Comparison of ENCODE assay signal across 1 cellular context in the genomic region with DNA sequence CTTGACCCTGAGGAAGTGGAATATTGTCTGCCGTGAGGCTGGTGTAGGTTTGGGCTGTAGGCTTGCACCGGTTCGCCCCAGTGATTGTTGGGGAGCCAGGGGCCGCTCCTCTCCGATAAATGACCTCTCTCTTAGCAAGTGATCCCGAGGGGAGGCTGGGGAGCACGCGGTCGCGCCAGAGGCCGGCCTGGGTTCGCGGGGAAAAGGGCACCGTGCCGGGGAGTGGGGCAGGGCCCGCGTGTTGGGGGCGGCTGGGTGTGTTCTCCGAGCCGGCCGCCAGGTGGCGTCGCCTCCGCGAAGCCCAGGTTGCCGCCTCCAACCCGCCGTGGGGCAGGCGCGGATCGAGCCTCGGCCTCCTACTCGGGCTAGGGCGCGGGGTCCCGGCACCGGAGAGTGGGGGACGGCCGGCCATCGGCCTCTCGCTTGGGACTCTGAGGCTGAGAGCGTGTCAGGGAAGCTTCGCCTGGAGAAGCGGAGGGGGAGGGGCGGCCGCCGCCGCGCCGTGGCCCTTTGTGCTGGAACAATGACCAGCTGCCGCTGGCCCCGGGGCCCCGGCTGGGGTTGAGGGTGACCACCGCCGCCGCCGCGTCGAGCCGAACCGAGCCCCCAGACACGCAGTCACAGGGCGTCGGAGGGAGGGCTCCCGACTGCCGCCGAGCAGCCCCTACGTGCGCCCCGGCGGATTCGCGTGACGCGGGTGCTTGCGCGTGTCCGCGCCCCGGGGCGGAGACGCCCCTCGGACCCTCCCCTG.
TF ChIP-seq lines count a peak whose summit lies in the region.

No MANE protein-coding gene starts in this region.

TF ChIP-seq in K562, 482 proteins besides CTCF, POLR2A, EP300 and RAD21 (continued from another document and continues in another):
- TF ChIP-seq ZNF280B (CRISPR knock-in tag; IDR thresholded peaks at IDR 0.05) (no peak), SMAD2 (IDR thresholded peaks at IDR 0.05; ENCODE audit: low read depth, low read length) (no peak), PHTF2 (CRISPR knock-in tag; IDR thresholded peaks at IDR 0.05) (no peak), CBFB (CRISPR knock-in tag; IDR thresholded peaks at IDR 0.05) (no peak), CHD4 (IDR thresholded peaks at IDR 0.05; ENCODE audit: insufficient read depth, insufficient replicate concordance, low read depth, low read length, poor library complexity, severe bottlenecking) (no peak), ETV5 (CRISPR knock-in tag; IDR thresholded peaks at IDR 0.05; ENCODE audit: low read depth) (no peak), BRF1 (IDR thresholded peaks at IDR 0.05; ENCODE audit: borderline replicate concordance, extremely low read depth, insufficient read length) (no peak), CBX5 (IDR thresholded peaks at IDR 0.05; ENCODE audit: borderline replicate concordance, low read depth) (no peak), RBM39 (optimal IDR thresholded peaks at IDR 0.05; ENCODE audit: low read depth, low read length) (no peak), ZNF696 (CRISPR knock-in tag; conservative IDR thresholded peaks at IDR 0.05) (no peak), NR3C1 (CRISPR knock-in tag; IDR thresholded peaks at IDR 0.05) (no peak), SREBF2 (CRISPR knock-in tag; IDR thresholded peaks at IDR 0.05) (no peak), ESRRA (IDR thresholded peaks at IDR 0.05; ENCODE audit: borderline replicate concordance, low read depth) (0 out of 2 replicates have a peak, but pooled peaks have one; percentile 10), ZSCAN32 (CRISPR knock-in tag; IDR thresholded peaks at IDR 0.05) (peak; percentile 26; the same call in 1 of the 2 replicates), SNIP1 (IDR thresholded peaks at IDR 0.05; ENCODE audit: low read depth) (no peak), ZBTB26 (CRISPR knock-in tag; IDR thresholded peaks at IDR 0.05) (no peak), SMARCC2 (IDR thresholded peaks at IDR 0.05; ENCODE audit: low read depth) (no peak), PHF20 (IDR thresholded peaks at IDR 0.05; ENCODE audit: partially characterized antibody) (no peak), DNMT1 (IDR thresholded peaks at IDR 0.05) (no peak), BCL6 (CRISPR knock-in tag; IDR thresholded peaks at IDR 0.05) (no peak), GTF2E2 (tag; IDR thresholded peaks at IDR 0.05) (no peak), ZNF143 (CRISPR knock-in tag; IDR thresholded peaks at IDR 0.05) (no peak), CREB5 (CRISPR knock-in tag; IDR thresholded peaks at IDR 0.05) (no peak), PRPF4 (IDR thresholded peaks at IDR 0.05; ENCODE audit: insufficient read depth, low read depth, low read length, poor library complexity, severe bottlenecking) (no peak), MEF2A (IDR thresholded peaks at IDR 0.05; ENCODE audit: control insufficient read depth, low read depth, low read length) (no peak), RFX1 (IDR thresholded peaks at IDR 0.05) (no peak), SP2 (IDR thresholded peaks at IDR 0.05; ENCODE audit: extremely low read depth, low read depth, low read length, poor library complexity, severe bottlenecking) (no peak), ZNF76 (CRISPR knock-in tag; IDR thresholded peaks at IDR 0.05; ENCODE audit: borderline replicate concordance) (no peak), MEIS2 (IDR thresholded peaks at IDR 0.05; ENCODE audit: partially characterized antibody) (no peak)
- TF ChIP-seq, protein P1, sequence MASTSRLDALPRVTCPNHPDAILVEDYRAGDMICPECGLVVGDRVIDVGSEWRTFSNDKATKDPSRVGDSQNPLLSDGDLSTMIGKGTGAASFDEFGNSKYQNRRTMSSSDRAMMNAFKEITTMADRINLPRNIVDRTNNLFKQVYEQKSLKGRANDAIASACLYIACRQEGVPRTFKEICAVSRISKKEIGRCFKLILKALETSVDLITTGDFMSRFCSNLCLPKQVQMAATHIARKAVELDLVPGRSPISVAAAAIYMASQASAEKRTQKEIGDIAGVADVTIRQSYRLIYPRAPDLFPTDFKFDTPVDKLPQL (IDR thresholded peaks at IDR 0.05; ENCODE audit: extremely low read depth, insufficient read length): no peak
- TF ChIP-seq, protein P2, sequence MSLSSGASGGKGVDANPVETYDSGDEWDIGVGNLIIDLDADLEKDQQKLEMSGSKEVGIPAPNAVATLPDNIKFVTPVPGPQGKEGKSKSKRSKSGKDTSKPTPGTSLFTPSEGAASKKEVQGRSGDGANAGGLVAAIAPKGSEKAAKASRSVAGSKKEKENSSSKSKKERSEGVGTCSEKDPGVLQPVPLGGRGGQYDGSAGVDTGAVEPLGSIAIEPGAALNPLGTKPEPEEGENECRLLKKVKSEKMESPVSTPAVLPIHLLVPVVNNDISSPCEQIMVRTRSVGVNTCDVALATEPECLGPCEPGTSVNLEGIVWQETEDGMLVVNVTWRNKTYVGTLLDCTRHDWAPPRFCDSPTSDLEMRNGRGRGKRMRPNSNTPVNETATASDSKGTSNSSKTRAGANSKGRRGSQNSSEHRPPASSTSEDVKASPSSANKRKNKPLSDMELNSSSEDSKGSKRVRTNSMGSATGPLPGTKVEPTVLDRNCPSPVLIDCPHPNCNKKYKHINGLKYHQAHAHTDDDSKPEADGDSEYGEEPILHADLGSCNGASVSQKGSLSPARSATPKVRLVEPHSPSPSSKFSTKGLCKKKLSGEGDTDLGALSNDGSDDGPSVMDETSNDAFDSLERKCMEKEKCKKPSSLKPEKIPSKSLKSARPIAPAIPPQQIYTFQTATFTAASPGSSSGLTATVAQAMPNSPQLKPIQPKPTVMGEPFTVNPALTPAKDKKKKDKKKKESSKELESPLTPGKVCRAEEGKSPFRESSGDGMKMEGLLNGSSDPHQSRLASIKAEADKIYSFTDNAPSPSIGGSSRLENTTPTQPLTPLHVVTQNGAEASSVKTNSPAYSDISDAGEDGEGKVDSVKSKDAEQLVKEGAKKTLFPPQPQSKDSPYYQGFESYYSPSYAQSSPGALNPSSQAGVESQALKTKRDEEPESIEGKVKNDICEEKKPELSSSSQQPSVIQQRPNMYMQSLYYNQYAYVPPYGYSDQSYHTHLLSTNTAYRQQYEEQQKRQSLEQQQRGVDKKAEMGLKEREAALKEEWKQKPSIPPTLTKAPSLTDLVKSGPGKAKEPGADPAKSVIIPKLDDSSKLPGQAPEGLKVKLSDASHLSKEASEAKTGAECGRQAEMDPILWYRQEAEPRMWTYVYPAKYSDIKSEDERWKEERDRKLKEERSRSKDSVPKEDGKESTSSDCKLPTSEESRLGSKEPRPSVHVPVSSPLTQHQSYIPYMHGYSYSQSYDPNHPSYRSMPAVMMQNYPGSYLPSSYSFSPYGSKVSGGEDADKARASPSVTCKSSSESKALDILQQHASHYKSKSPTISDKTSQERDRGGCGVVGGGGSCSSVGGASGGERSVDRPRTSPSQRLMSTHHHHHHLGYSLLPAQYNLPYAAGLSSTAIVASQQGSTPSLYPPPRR (CRISPR knock-in tag; IDR thresholded peaks at IDR 0.05; ENCODE audit: borderline replicate concordance): no peak
- TF ChIP-seq, protein P3, sequence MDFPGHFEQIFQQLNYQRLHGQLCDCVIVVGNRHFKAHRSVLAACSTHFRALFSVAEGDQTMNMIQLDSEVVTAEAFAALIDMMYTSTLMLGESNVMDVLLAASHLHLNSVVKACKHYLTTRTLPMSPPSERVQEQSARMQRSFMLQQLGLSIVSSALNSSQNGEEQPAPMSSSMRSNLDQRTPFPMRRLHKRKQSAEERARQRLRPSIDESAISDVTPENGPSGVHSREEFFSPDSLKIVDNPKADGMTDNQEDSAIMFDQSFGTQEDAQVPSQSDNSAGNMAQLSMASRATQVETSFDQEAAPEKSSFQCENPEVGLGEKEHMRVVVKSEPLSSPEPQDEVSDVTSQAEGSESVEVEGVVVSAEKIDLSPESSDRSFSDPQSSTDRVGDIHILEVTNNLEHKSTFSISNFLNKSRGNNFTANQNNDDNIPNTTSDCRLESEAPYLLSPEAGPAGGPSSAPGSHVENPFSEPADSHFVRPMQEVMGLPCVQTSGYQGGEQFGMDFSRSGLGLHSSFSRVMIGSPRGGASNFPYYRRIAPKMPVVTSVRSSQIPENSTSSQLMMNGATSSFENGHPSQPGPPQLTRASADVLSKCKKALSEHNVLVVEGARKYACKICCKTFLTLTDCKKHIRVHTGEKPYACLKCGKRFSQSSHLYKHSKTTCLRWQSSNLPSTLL (IDR thresholded peaks at IDR 0.05): no peak
- TF ChIP-seq, protein P4, sequence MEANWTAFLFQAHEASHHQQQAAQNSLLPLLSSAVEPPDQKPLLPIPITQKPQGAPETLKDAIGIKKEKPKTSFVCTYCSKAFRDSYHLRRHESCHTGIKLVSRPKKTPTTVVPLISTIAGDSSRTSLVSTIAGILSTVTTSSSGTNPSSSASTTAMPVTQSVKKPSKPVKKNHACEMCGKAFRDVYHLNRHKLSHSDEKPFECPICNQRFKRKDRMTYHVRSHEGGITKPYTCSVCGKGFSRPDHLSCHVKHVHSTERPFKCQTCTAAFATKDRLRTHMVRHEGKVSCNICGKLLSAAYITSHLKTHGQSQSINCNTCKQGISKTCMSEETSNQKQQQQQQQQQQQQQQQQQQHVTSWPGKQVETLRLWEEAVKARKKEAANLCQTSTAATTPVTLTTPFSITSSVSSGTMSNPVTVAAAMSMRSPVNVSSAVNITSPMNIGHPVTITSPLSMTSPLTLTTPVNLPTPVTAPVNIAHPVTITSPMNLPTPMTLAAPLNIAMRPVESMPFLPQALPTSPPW (CRISPR knock-in tag; IDR thresholded peaks at IDR 0.05): no peak; the same call in 1 of the 2 replicates
- TF ChIP-seq, protein P5, sequence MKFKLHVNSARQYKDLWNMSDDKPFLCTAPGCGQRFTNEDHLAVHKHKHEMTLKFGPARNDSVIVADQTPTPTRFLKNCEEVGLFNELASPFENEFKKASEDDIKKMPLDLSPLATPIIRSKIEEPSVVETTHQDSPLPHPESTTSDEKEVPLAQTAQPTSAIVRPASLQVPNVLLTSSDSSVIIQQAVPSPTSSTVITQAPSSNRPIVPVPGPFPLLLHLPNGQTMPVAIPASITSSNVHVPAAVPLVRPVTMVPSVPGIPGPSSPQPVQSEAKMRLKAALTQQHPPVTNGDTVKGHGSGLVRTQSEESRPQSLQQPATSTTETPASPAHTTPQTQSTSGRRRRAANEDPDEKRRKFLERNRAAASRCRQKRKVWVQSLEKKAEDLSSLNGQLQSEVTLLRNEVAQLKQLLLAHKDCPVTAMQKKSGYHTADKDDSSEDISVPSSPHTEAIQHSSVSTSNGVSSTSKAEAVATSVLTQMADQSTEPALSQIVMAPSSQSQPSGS (CRISPR knock-in tag; IDR thresholded peaks at IDR 0.05): no peak
- TF ChIP-seq, protein P6, sequence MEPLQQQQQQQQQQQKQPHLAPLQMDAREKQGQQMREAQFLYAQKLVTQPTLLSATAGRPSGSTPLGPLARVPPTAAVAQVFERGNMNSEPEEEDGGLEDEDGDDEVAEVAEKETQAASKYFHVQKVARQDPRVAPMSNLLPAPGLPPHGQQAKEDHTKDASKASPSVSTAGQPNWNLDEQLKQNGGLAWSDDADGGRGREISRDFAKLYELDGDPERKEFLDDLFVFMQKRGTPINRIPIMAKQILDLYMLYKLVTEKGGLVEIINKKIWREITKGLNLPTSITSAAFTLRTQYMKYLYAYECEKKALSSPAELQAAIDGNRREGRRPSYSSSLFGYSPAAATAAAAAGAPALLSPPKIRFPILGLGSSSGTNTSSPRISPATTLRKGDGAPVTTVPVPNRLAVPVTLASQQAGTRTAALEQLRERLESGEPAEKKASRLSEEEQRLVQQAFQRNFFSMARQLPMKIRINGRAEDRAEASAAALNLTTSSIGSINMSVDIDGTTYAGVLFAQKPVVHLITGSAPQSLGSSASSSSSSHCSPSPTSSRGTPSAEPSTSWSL (CRISPR knock-in tag; IDR thresholded peaks at IDR 0.05; ENCODE audit: borderline replicate concordance): no peak
- TF ChIP-seq, protein P7, sequence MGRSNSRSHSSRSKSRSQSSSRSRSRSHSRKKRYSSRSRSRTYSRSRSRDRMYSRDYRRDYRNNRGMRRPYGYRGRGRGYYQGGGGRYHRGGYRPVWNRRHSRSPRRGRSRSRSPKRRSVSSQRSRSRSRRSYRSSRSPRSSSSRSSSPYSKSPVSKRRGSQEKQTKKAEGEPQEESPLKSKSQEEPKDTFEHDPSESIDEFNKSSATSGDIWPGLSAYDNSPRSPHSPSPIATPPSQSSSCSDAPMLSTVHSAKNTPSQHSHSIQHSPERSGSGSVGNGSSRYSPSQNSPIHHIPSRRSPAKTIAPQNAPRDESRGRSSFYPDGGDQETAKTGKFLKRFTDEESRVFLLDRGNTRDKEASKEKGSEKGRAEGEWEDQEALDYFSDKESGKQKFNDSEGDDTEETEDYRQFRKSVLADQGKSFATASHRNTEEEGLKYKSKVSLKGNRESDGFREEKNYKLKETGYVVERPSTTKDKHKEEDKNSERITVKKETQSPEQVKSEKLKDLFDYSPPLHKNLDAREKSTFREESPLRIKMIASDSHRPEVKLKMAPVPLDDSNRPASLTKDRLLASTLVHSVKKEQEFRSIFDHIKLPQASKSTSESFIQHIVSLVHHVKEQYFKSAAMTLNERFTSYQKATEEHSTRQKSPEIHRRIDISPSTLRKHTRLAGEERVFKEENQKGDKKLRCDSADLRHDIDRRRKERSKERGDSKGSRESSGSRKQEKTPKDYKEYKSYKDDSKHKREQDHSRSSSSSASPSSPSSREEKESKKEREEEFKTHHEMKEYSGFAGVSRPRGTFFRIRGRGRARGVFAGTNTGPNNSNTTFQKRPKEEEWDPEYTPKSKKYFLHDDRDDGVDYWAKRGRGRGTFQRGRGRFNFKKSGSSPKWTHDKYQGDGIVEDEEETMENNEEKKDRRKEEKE (IDR thresholded peaks at IDR 0.05; ENCODE audit: borderline replicate concordance in 1 of 2, control insufficient read depth in 1 of 2, low read depth in 2 of 2, low read length in 1 of 2): no peak
